ENCODE assay signal across 20 cellular contexts in genomic region chr14:90114554-90114953, GRCh38. TPM values are rescaled to one million over a fixed set of nuclear protein-coding genes. Genes with fewer than 3 reads are reported as not detected.
DNase-seq lines count a peak whose midpoint lies in the region; ATAC-seq and TF ChIP-seq lines count a peak whose summit lies in the region.
"Had no signal": no experiment of that assay in that cellular context is flagged by ENCODE, and none has a peak within 500 bp of the region (broad histone marks: within the 10 kb centered on the region; RNA-seq: fewer than 3 reads in every experiment).

No MANE protein-coding gene starts in this region.

- BruUV-seq in PC-3 (replicated peaks; lab: Mats Ljungman, UMichigan), result no TSS peak

- H3K79me2 ChIP-seq in PC-3 (ENCODE audit: low read length) (no peaks in the 10 kb centered on the region), hepatocyte (no peaks in the 10 kb centered on the region)

- H3K27ac ChIP-seq in PC-3 (ENCODE audit: low read length) (no peak overlapping the region), hepatocyte (no peak overlapping the region), tibial nerve (no peak overlapping the region), upper lobe of right lung (no peak overlapping the region)
- H3K27ac ChIP-seq: body of pancreas, gastrocnemius medialis, sigmoid colon, tibial artery had no signal

- H3K9me3 ChIP-seq in PC-3 (ENCODE audit: low read length) (no peaks in the 10 kb centered on the region), hepatocyte (ENCODE audit: low read depth) (no peaks in the 10 kb centered on the region), tibial nerve (no peaks in the 10 kb centered on the region), upper lobe of right lung (no peaks in the 10 kb centered on the region)
- H3K9me3 ChIP-seq: body of pancreas, gastrocnemius medialis, sigmoid colon, tibial artery had no signal

- H4K20me1 ChIP-seq in PC-3 (ENCODE audit: low read length) (no peaks in the 10 kb centered on the region), hepatocyte (ENCODE audit: insufficient read depth, poor library complexity, severe bottlenecking) (no peaks in the 10 kb centered on the region)

- peak; percentile 29; the same call in 1 of the 2 replicates for TF ChIP-seq CTCF in PC-3 (conservative IDR thresholded peaks at IDR 0.05; ENCODE audit: low read depth, low read length)
- TF ChIP-seq CTCF in hepatocyte (IDR thresholded peaks at IDR 0.05; ENCODE audit: poor library complexity), result peak; percentile 12
- TF ChIP-seq CTCF in tibial nerve (IDR thresholded peaks at IDR 0.05), result no peak
- no peak for TF ChIP-seq CTCF in upper lobe of right lung (IDR thresholded peaks at IDR 0.05)

- ATAC-seq in PC-3 (no peak), HG03108 (IDR thresholded peaks at IDR 0.05; ENCODE audit: unreplicated experiment) (no peak), upper lobe of right lung (no peak)
- ATAC-seq: body of pancreas, gastrocnemius medialis had no signal

- H3K36me3 ChIP-seq in PC-3 (ENCODE audit: low read depth, low read length), result no peaks in the 10 kb centered on the region
- no peaks in the 10 kb centered on the region for H3K36me3 ChIP-seq in hepatocyte (replicated peaks; ENCODE audit: insufficient read depth, low read depth)
- H3K36me3 ChIP-seq in tibial nerve, result no peaks in the 10 kb centered on the region
- H3K36me3 ChIP-seq in upper lobe of right lung, result no peaks in the 10 kb centered on the region
- H3K36me3 ChIP-seq: gastrocnemius medialis, sigmoid colon, tibial artery had no signal

- H3K4me1 ChIP-seq in PC-3 (ENCODE audit: insufficient read depth, low read length) (peaks cover 38% of the 10 kb centered on the region), hepatocyte (ENCODE audit: insufficient read depth) (no peaks in the 10 kb centered on the region), tibial nerve (no peaks in the 10 kb centered on the region), upper lobe of right lung (no peaks in the 10 kb centered on the region)
- H3K4me1 ChIP-seq: body of pancreas, gastrocnemius medialis, sigmoid colon, tibial artery had no signal

- H3K9me2 ChIP-seq in PC-3 (replicated peaks; ENCODE audit: low read length), result no peaks in the 10 kb centered on the region
- H3K9me2 ChIP-seq in hepatocyte (replicated peaks; ENCODE audit: insufficient read depth), result no peaks in the 10 kb centered on the region

- CTCF ChIA-PET in PC-3 (lab: Charles Lee), result no interaction called here

- no peaks in the 10 kb centered on the region for H3K27me3 ChIP-seq in PC-3 (ENCODE audit: low read length)
- H3K27me3 ChIP-seq in hepatocyte, result no peaks in the 10 kb centered on the region
- H3K27me3 ChIP-seq in tibial nerve, result no peaks in the 10 kb centered on the region
- peaks cover 6% of the 10 kb centered on the region for H3K27me3 ChIP-seq in upper lobe of right lung
- H3K27me3 ChIP-seq: body of pancreas, gastrocnemius medialis had no signal

- intact Hi-C loops in PC-3 (cut with micrococcal nuclease), result loop anchor here (2.0 kb wide), 1 partner anchor 120 kb away; no protein-coding TSS in a partner anchor
- intact Hi-C loops in upper lobe of right lung (cut with DNase I), result no loop called here

- H3F3A ChIP-seq in PC-3 (ENCODE audit: low read length, unreplicated experiment), result no peaks in the 10 kb centered on the region

- POLR2A ChIA-PET in PC-3 (lab: Charles Lee; ENCODE audit: unreplicated experiment), result no interaction called here

- no peak overlapping the region for H2AFZ ChIP-seq in PC-3 (ENCODE audit: low read length)
- no peak overlapping the region for H2AFZ ChIP-seq in hepatocyte

- WGBS in hepatocyte (ENCODE audit: low lambda C conversion rate, missing lambda C conversion rate), result 73% methylated on average over 5 of the region's 5 CpGs
- 88 to 90% methylated on average over 5 of the region's 5 CpGs for WGBS in tibial nerve, 2 donors

- H3K4me2 ChIP-seq in PC-3 (ENCODE audit: low read length) (no peak overlapping the region), hepatocyte (no peak overlapping the region)

- DNase-seq in 8988T (peak; percentile 30), ELF-1 (ENCODE audit: low read depth, low spot score) (peak; percentile 17), PC-3 (no peak), hepatocyte (ENCODE audit: low spot score) (no peak), dedifferentiated amniotic fluid mesenchymal stem cell (ENCODE audit: extremely low spot score) (no peak), tibial nerve (ENCODE audit: low spot score in 2 of 2) (no peak), upper lobe of right lung (no peak)
- DNase-seq: activated CD8-positive, alpha-beta memory T cell treated with anti-CD3 and anti-CD28 coated beads, Interleukin-2, amount 50 U/mL, for 4 hours; activated naive CD4-positive, alpha-beta T cell treated with anti-CD3 and anti-CD28 coated beads for 36 hours; body of pancreas; effector memory CD4-positive, alpha-beta T cell; EL; gastrocnemius medialis; NCI-H2107; NK-92 treated with Interleukin-12 subunit alpha and Interleukin-12 subunit beta, amount 100 ng/mL, for 24 hours; sigmoid colon; stimulated activated CD4-positive, alpha-beta T cell treated with anti-CD3 and anti-CD28 coated beads, Interleukin-4, amount 100 ng/mL, for 24 hours; tibial artery had no signal

- no peak overlapping the region for H3K4me3 ChIP-seq in PC-3 (ENCODE audit: low read length)
- H3K4me3 ChIP-seq in hepatocyte, result no peak overlapping the region
- no peak overlapping the region for H3K4me3 ChIP-seq in tibial nerve
- no peak overlapping the region for H3K4me3 ChIP-seq in upper lobe of right lung
- H3K4me3 ChIP-seq: body of pancreas, gastrocnemius medialis, sigmoid colon, tibial artery had no signal

- no peak for TF ChIP-seq EP300 in tibial nerve (IDR thresholded peaks at IDR 0.05)

- TF ChIP-seq POLR2A in tibial nerve (IDR thresholded peaks at IDR 0.05), result no peak

- H3K9ac ChIP-seq in PC-3 (ENCODE audit: low read length), result no peak overlapping the region

RNA-seq across cellular contexts. Expression of gene KCNK13, which starts 52.8 kb away (rescaled TPM):
- total RNA-seq in PC-3 (2014; rRNA removed) (0.17 and 0.58 TPM in 2 replicates), hepatocyte (0.28 and 0.47 TPM in 2 replicates), tibial nerve (1 to 10 TPM in 1 of 4 donors, under 1 TPM in 3; 0.20 to 3.6 (median 0.53) TPM), upper lobe of right lung (0.81 TPM)
- polyA plus RNA-seq in hepatocyte, result 0.15 and 0.58 TPM in 2 replicates
- total RNA-seq: activated naive CD4-positive, alpha-beta T cell treated with anti-CD3 and anti-CD28 coated beads for 36 hours; gastrocnemius medialis had no signal
- polyA plus RNA-seq: BJ had no signal

Comparison
In these comparisons a context has a peak if more than half of its experiments do, and no peak if none do; other contexts are left out.
1. DNase-seq: peak in 8988T (single experiment) and ELF-1 (single experiment); none in PC-3 (single experiment), hepatocyte (single experiment), dedifferentiated amniotic fluid mesenchymal stem cell (single experiment), tibial nerve (0 of 2) and upper lobe of right lung (single experiment).
2. CTCF ChIP-seq: peak in PC-3 (single experiment) and hepatocyte (single experiment); none in tibial nerve (0 of 5) and upper lobe of right lung (single experiment).